Comparison of ENCODE assay signal across 22 cellular contexts in genomic region chr17:61282377-61282776, GRCh38.
"Had no signal": no experiment of that assay in that cellular context is flagged by ENCODE, and none has a peak within 500 bp of the region (broad histone marks: within the 10 kb centered on the region; RNA-seq: fewer than 3 reads in every experiment).

No MANE protein-coding gene starts in this region.

- H3K36me3 ChIP-seq: colonic mucosa, ovary, right atrium auricular region, sigmoid colon, stomach had no signal

- H3K9me3 ChIP-seq: colonic mucosa, ovary, right atrium auricular region, sigmoid colon, stomach had no signal

- H2AFZ ChIP-seq: hepatocyte had no signal

- H3K4me1 ChIP-seq: colonic mucosa, sigmoid colon had no signal

- ATAC-seq: left colon, left ventricle myocardium superior had no signal

- H3K79me2 ChIP-seq: hepatocyte had no signal

- H3K4me2 ChIP-seq: hepatocyte had no signal

- H3K4me3 ChIP-seq: colonic mucosa, hepatocyte, lung, ovary, right atrium auricular region, sigmoid colon, skin epidermis, stomach had no signal

- H3K27ac ChIP-seq: colonic mucosa, hepatocyte, ovary, right atrium auricular region, sigmoid colon, skin epidermis, stomach had no signal

- DNase-seq: colonic mucosa; dermis blood vessel endothelial cell; endodermal cell; erythroblast; foreskin melanocyte; head of caudate nucleus; kidney; left colon; left ventricle myocardium superior; mesenchymal stem cell; midbrain; nephron progenitor cell; ovary; sigmoid colon; stimulated activated CD4-positive, alpha-beta T cell treated with anti-CD3 and anti-CD28 coated beads, Interleukin-12 subunit alpha, Interleukin-12 subunit beta, amount 100 ng/mL, for 4 hours; stimulated activated naive CD4-positive, alpha-beta T cell; stomach; trophoblast cell had no signal

- H3K27me3 ChIP-seq: colonic mucosa, hepatocyte, ovary, right atrium auricular region, stomach had no signal
